In the genomic region with DNA sequence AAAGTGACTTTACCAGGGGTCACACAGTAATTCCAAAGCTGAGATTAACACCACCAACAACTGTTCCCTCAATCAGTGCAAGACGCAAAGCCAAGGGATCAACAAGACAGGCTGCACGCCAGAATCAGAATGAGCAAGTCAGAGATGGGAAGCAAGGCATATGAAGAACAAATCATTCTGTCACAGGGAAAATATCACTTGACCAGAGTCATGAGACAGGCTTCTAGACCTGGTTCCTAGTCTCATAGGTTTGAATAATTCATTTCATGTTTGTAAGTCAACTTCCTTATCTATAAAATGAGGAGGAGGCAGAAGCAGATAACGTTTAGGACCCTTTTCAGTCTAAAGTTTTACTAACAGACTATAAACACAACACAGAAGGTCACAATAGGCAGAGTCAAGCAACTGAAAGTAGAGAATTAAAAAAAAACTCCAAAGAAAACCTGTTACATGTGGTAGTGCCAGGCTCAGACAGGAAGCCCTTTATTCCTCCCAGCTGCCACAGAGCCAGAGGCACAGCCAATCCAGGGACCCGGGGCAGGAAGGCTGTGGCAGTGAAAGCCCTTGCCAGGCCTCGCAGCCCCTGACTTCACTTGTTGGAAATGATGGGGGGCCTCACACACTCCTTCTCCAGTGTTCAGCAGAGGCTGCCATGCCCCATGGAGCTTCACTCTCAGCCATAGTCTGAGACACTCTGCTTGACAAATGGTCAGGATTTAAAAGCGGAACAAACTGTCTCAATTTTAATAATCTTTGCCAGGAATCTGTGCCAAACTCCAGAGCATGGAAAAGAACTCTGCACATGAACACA, we compare ENCODE assay signal across 10 cellular contexts. TPM values are rescaled to one million over a fixed set of nuclear protein-coding genes. Genes with fewer than 3 reads are reported as not detected.
DNase-seq lines count a peak whose midpoint lies in the region; ATAC-seq and TF ChIP-seq lines count a peak whose summit lies in the region.
"Had no signal": no experiment of that assay in that cellular context is flagged by ENCODE, and none has a peak within 500 bp of the region (broad histone marks: within the 10 kb centered on the region; RNA-seq: fewer than 3 reads in every experiment).

No MANE protein-coding gene starts in this region.

- no peak for TF ChIP-seq CTCF in RWPE2 (IDR thresholded peaks at IDR 0.05; ENCODE audit: poor library complexity, severe bottlenecking)
- no peak for TF ChIP-seq CTCF in fibroblast of mammary gland (conservative IDR thresholded peaks at IDR 0.05; ENCODE audit: control insufficient read depth, insufficient read depth, low read depth, low read length)
- no peak for TF ChIP-seq CTCF in osteoblast (IDR thresholded peaks at IDR 0.05; ENCODE audit: extremely low read depth, low read depth, low read length)

- H4K20me1 ChIP-seq in osteoblast (ENCODE audit: insufficient read depth, low read length), result peaks cover 22% of the 10 kb centered on the region

- no peaks in the 10 kb centered on the region for H3K36me3 ChIP-seq in RWPE2 (ENCODE audit: low read depth)
- peaks cover 16% of the 10 kb centered on the region for H3K36me3 ChIP-seq in osteoblast (ENCODE audit: insufficient read depth, low read length)

- DNase-seq in CD1c-positive myeloid dendritic cell (ENCODE audit: extremely low spot score), result peak; percentile 28
- no peak for DNase-seq in RWPE2 (ENCODE audit: low spot score)
- DNase-seq in fibroblast of mammary gland (ENCODE audit: low read depth), result peak; percentile 33
- no peak for DNase-seq in osteoblast (ENCODE audit: insufficient read length, low spot score, missing footprints)
- no peak for DNase-seq in HuH-7 (ENCODE audit: low spot score)
- no peak for DNase-seq in stimulated activated naive CD8-positive, alpha-beta T cell treated with anti-CD3 and anti-CD28 coated beads, Interleukin-15, Interleukin-2, amounts not matched to agents 100 U/mL and 50 U/mL, for 24 hours
- DNase-seq in kidney glomerular epithelial cell (lab: John Stamatoyannopoulos, UW), result no peak
- no peak for DNase-seq in NCI-H146 (lab: John Stamatoyannopoulos, UW)
- DNase-seq: activated T-cell treated with anti-CD3 and anti-CD28 coated beads, Interleukin-2, amount 50 U/mL, for 4 hours had no signal

- H3K9me3 ChIP-seq in RWPE2 (ENCODE audit: severe bottlenecking), result peaks cover 2% of the 10 kb centered on the region
- no peaks in the 10 kb centered on the region for H3K9me3 ChIP-seq in osteoblast (ENCODE audit: low read depth, low read length)

- H3K4me1 ChIP-seq in RWPE2 (ENCODE audit: insufficient read depth, poor library complexity, severe bottlenecking), result peaks cover 32% of the 10 kb centered on the region
- peaks cover 17% of the 10 kb centered on the region for H3K4me1 ChIP-seq in osteoblast (ENCODE audit: insufficient read depth, low read length)

- peaks cover 85% of the 10 kb centered on the region for H3K79me2 ChIP-seq in osteoblast (ENCODE audit: insufficient read depth, low read length)

- H3K4me2 ChIP-seq in osteoblast (ENCODE audit: insufficient read depth, low read length), result no peak overlapping the region

- H3K4me3 ChIP-seq in RWPE2 (ENCODE audit: severe bottlenecking) (no peak overlapping the region), fibroblast of mammary gland (ENCODE audit: control insufficient read depth, low read depth, low read length) (no peak overlapping the region), osteoblast (ENCODE audit: insufficient read depth, low read length) (no peak overlapping the region)

- no peaks in the 10 kb centered on the region for H3K27me3 ChIP-seq in RWPE2 (ENCODE audit: insufficient read depth, poor library complexity, severe bottlenecking)
- no peaks in the 10 kb centered on the region for H3K27me3 ChIP-seq in osteoblast (ENCODE audit: insufficient read depth, low read length)

- ATAC-seq in RWPE2 (ENCODE audit: low read depth), result no peak
- no peak for ATAC-seq in stimulated activated naive CD8-positive, alpha-beta T cell treated with anti-CD3 and anti-CD28 coated beads, Interleukin-15, Interleukin-2, amounts not matched to agents 100 U/mL and 50 U/mL, for 24 hours
- ATAC-seq: activated T-cell treated with anti-CD3 and anti-CD28 coated beads, Interleukin-2, amount 50 U/mL, for 4 hours had no signal

- H2AFZ ChIP-seq in osteoblast (ENCODE audit: low read length), result no peak overlapping the region

- H3K27ac ChIP-seq in RWPE2 (ENCODE audit: poor library complexity, severe bottlenecking) (peak overlapping the region; percentile 13), osteoblast (ENCODE audit: low read depth, low read length) (peak overlapping the region; percentile 46)
- H3K27ac ChIP-seq: C4-2B had no signal

RNA-seq across cellular contexts. Expression of gene DST, which starts 29.2 kb away (rescaled TPM):
- total RNA-seq in osteoblast, result 486 and 573 TPM in 2 replicates

Comparison
In these comparisons a context has a peak if more than half of its experiments do, and no peak if none do; other contexts are left out.
1. DNase-seq: peak in CD1c-positive myeloid dendritic cell (single experiment) and fibroblast of mammary gland (single experiment); none in RWPE2 (single experiment), osteoblast (single experiment), HuH-7 (single experiment), stimulated activated naive CD8-positive, alpha-beta T cell treated with anti-CD3 and anti-CD28 coated beads, Interleukin-15, Interleukin-2, amounts not matched to agents 100 U/mL and 50 U/mL, for 24 hours (single experiment), kidney glomerular epithelial cell (single experiment) and NCI-H146 (single experiment).